Comparison of ENCODE assay signal across 27 cellular contexts in genomic region chr10:131531265-131532190, GRCh38.
"Had no signal": no experiment of that assay in that cellular context is flagged by ENCODE, and none has a peak within 500 bp of the region (broad histone marks: within the 10 kb centered on the region; RNA-seq: fewer than 3 reads in every experiment).

No MANE protein-coding gene starts in this region.

- H3K4me1 Mint-ChIP-seq: activated CD4-positive, alpha-beta T cell treated with anti-CD3 and anti-CD28 coated beads, Interleukin-2, amount 10 ng/mL, durations not matched to agents 24 days and 14 days; activated naive CD8-positive, alpha-beta T cell treated with anti-CD3 and anti-CD28 coated beads for 36 hours; activated T-helper 17 cell treated with anti-CD3 and anti-CD28 coated beads, Interleukin-2, amount 50 U/mL, for 72 hours had no signal

- ATAC-seq: activated CD8-positive, alpha-beta T cell treated with anti-CD3 and anti-CD28 coated beads for 36 hours; activated T-cell treated with anti-CD3 and anti-CD28 coated beads, Interleukin-2, amount 50 U/mL, for 72 hours; activated T-helper 17 cell treated with anti-CD3 and anti-CD28 coated beads, Interleukin-2, amount 50 U/mL, for 72 hours; PC-3 had no signal

- H3K9me3 Mint-ChIP-seq: activated CD4-positive, alpha-beta T cell treated with anti-CD3 and anti-CD28 coated beads, Interleukin-2, amount 10 ng/mL, durations not matched to agents 24 days and 14 days; activated CD8-positive, alpha-beta T cell treated with anti-CD3 and anti-CD28 coated beads for 36 hours; activated naive CD8-positive, alpha-beta T cell treated with anti-CD3 and anti-CD28 coated beads for 36 hours; activated T-cell treated with anti-CD3 and anti-CD28 coated beads, Interleukin-2, amount 50 U/mL, for 72 hours; activated T-helper 17 cell treated with anti-CD3 and anti-CD28 coated beads, Interleukin-2, amount 50 U/mL, for 72 hours; T-helper 1 cell treated with Interleukin-12 subunit alpha and Interleukin-12 subunit beta and Interleukin-4 antibody, amounts not matched to agents 30 μg/mL and 1 μg/mL, for 36 hours; T-helper 2 cell treated with Interferon-gamma antibody and Interleukin-4, amounts not matched to agents 5 μg/mL and 100 μg/mL, for 36 hours had no signal

- H3K4me3 Mint-ChIP-seq: activated CD4-positive, alpha-beta T cell treated with anti-CD3 and anti-CD28 coated beads, Interleukin-2, amount 10 ng/mL, durations not matched to agents 24 days and 14 days; activated CD8-positive, alpha-beta T cell treated with anti-CD3 and anti-CD28 coated beads for 36 hours; activated naive CD8-positive, alpha-beta T cell treated with anti-CD3 and anti-CD28 coated beads for 36 hours; activated T-cell treated with anti-CD3 and anti-CD28 coated beads, Interleukin-2, amount 50 U/mL, for 72 hours; activated T-helper 17 cell treated with anti-CD3 and anti-CD28 coated beads, Interleukin-2, amount 50 U/mL, for 72 hours; T-helper 1 cell treated with Interleukin-12 subunit alpha and Interleukin-12 subunit beta and Interleukin-4 antibody, amounts not matched to agents 30 μg/mL and 1 μg/mL, for 36 hours; T-helper 2 cell treated with Interferon-gamma antibody and Interleukin-4, amounts not matched to agents 5 μg/mL and 100 μg/mL, for 36 hours had no signal

- H3K27ac Mint-ChIP-seq: activated CD4-positive, alpha-beta T cell treated with anti-CD3 and anti-CD28 coated beads, Interleukin-2, amount 10 ng/mL, durations not matched to agents 24 days and 14 days; activated CD8-positive, alpha-beta T cell treated with anti-CD3 and anti-CD28 coated beads for 36 hours; activated naive CD8-positive, alpha-beta T cell treated with anti-CD3 and anti-CD28 coated beads for 36 hours; activated T-cell treated with anti-CD3 and anti-CD28 coated beads, Interleukin-2, amount 50 U/mL, for 72 hours; activated T-helper 17 cell treated with anti-CD3 and anti-CD28 coated beads, Interleukin-2, amount 50 U/mL, for 72 hours; T-helper 1 cell treated with Interleukin-12 subunit alpha and Interleukin-12 subunit beta and Interleukin-4 antibody, amounts not matched to agents 30 μg/mL and 1 μg/mL, for 36 hours; T-helper 2 cell treated with Interferon-gamma antibody and Interleukin-4, amounts not matched to agents 5 μg/mL and 100 μg/mL, for 36 hours had no signal

- H3K27me3 Mint-ChIP-seq: activated CD4-positive, alpha-beta T cell treated with anti-CD3 and anti-CD28 coated beads, Interleukin-2, amount 10 ng/mL, durations not matched to agents 24 days and 14 days; activated CD8-positive, alpha-beta T cell treated with anti-CD3 and anti-CD28 coated beads for 36 hours; activated naive CD8-positive, alpha-beta T cell treated with anti-CD3 and anti-CD28 coated beads for 36 hours; activated T-helper 17 cell treated with anti-CD3 and anti-CD28 coated beads, Interleukin-2, amount 50 U/mL, for 72 hours had no signal

- DNase-seq: activated CD4-positive, alpha-beta T cell treated with anti-CD3 and anti-CD28 coated beads, Interleukin-2, amount 10 ng/mL, durations not matched to agents 24 days and 14 days; activated CD4-positive, alpha-beta T cell treated with anti-CD3 and anti-CD28 coated beads, Interleukin-2, amount 50 U/mL, for 4 hours; activated CD8-positive, alpha-beta T cell treated with anti-CD3 and anti-CD28 coated beads for 36 hours; activated effector memory CD4-positive, alpha-beta T cell treated with anti-CD3 and anti-CD28 coated beads, Interleukin-2, amount 50 U/mL, for 16 hours; activated naive CD4-positive, alpha-beta T cell; activated naive CD4-positive, alpha-beta T cell treated with anti-CD3 and anti-CD28 coated beads, Interleukin-2, amount 50 U/mL, for 16 hours; activated naive CD8-positive, alpha-beta T cell treated with anti-CD3 and anti-CD28 coated beads for 36 hours; activated T-cell treated with anti-CD3 and anti-CD28 coated beads, Interleukin-2, amount 50 U/mL, for 1 hour; activated T-cell treated with anti-CD3 and anti-CD28 coated beads, Interleukin-2, amount 50 U/mL, for 72 hours; amygdala; MM.1S; NCI-H1092 treated with DMSO at 0.1 percent for 48 hours; NCI-H187; NCI-H2029 treated with DMSO at 0.1 percent for 48 hours; NCI-H2107; NCI-H2171; NCI-H510A; NCI-H526; NK-92 treated with Interleukin-12 subunit alpha and Interleukin-12 subunit beta, amount 100 ng/mL, for 24 hours; PC-3; Peyer's patch; RPMI8226; SHP77 treated with DMSO at 0.1 percent for 48 hours; SK-N-SH had no signal

- H3K36me3 Mint-ChIP-seq: activated naive CD8-positive, alpha-beta T cell treated with anti-CD3 and anti-CD28 coated beads for 36 hours had no signal
